In the genomic region with DNA sequence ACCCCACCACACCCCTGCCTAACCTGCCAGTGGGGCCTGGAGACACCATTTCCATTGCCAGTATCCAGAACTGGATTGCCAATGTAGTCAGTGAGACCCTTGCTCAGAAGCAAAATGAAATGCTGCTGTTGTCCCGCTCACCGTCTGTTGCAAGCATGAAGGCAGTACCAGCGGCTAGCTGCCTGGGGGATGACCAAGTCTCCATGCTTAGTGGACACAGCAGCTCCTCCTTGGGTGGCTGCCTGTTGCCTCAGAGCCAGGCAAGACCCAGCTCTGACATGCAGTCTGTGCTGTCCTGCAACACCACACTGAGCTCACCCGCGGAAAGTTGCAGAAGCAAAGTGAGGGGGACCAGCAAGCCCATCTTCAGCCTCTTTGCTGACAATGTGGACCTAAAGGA, we compare ENCODE assay signal across 27 cellular contexts. TPM values are rescaled to one million over a fixed set of nuclear protein-coding genes. Genes with fewer than 3 reads are reported as not detected.
"Had no signal": no experiment of that assay in that cellular context is flagged by ENCODE, and none has a peak within 500 bp of the region (broad histone marks: within the 10 kb centered on the region; RNA-seq: fewer than 3 reads in every experiment).

No MANE protein-coding gene starts in this region.

- FAIRE-seq: colon, endothelial cell of umbilical vein, islet of Langerhans, keratinocyte had no signal

- H3K9me3 ChIP-seq: esophagus squamous epithelium, gastroesophageal sphincter, heart right ventricle, left lung, lower lobe of right lung had no signal

- DNase-seq: dermis blood vessel endothelial cell; effector CD4-positive, alpha-beta T cell; effector memory CD4-positive, alpha-beta T cell; esophagus squamous epithelium; foreskin fibroblast; foreskin melanocyte; glutamatergic neuron; head of caudate nucleus; hippocampal formation; left cardiac atrium; left lung; lower lobe of right lung; mesenchymal stem cell; midbrain had no signal

- ATAC-seq: gastroesophageal sphincter, left lung, lower lobe of right lung had no signal

- H3K4me3 ChIP-seq: coronary artery, esophagus squamous epithelium, gastroesophageal sphincter, heart right ventricle, left lung, lower lobe of right lung had no signal

- H3K36me3 ChIP-seq: esophagus squamous epithelium, gastroesophageal sphincter, left lung, lower lobe of right lung had no signal

- H3K4me1 ChIP-seq: esophagus squamous epithelium, gastroesophageal sphincter, left lung, lower lobe of right lung had no signal

- H3K27ac ChIP-seq: coronary artery, esophagus squamous epithelium, gastroesophageal sphincter, heart right ventricle, left lung, lower lobe of right lung had no signal

RNA-seq across cellular contexts. Expression of a gene that starts 33.4 kb away (rescaled TPM):
- total RNA-seq: dermis blood vessel endothelial cell, endothelial cell of umbilical vein, epithelial cell of proximal tubule, glomerular endothelial cell, kidney epithelial cell, lower leg skin, lung microvascular endothelial cell, mononuclear cell had no signal
- polyA plus RNA-seq: endothelial cell of umbilical vein, keratinocyte had no signal

RNA-seq across cellular contexts. Expression of a gene that starts 37.1 kb away (rescaled TPM):
- total RNA-seq: dermis blood vessel endothelial cell, endothelial cell of umbilical vein, epithelial cell of proximal tubule, esophagus squamous epithelium, glomerular endothelial cell, kidney epithelial cell, lung microvascular endothelial cell had no signal
- polyA plus RNA-seq: endothelial cell of umbilical vein, keratinocyte had no signal
